In genomic region chr7:151660141-151660540, GRCh38 we compare ENCODE assay signal across 36 cellular contexts.
DNase-seq lines count a peak whose midpoint lies in the region; ATAC-seq, FAIRE-seq and TF ChIP-seq lines count a peak whose summit lies in the region.
"Had no signal": no experiment of that assay in that cellular context is flagged by ENCODE, and none has a peak within 500 bp of the region (broad histone marks: within the 10 kb centered on the region; RNA-seq: fewer than 3 reads in every experiment).

No MANE protein-coding gene starts in this region.

- no peak for TF ChIP-seq EP300 in A549 (IDR thresholded peaks at IDR 0.05)

- H3K9me3 ChIP-seq in A549, result no peaks in the 10 kb centered on the region
- H3K9me3 ChIP-seq in adipocyte (ENCODE audit: control insufficient read depth, low read length), result no peaks in the 10 kb centered on the region
- no peaks in the 10 kb centered on the region for H3K9me3 ChIP-seq in Caco-2
- H3K9me3 ChIP-seq: body of pancreas, left lung, Peyer's patch, SJCRH30, testis had no signal

- intact Hi-C loops in Caco-2 (cut with micrococcal nuclease; ENCODE audit: unreplicated experiment), result no loop called here

- H3K4me3 Mint-ChIP-seq in HFFc6, result peak overlapping the region; percentile 65
- H3K4me3 Mint-ChIP-seq in Caco-2 (ENCODE audit: unreplicated experiment), result no peak overlapping the region
- H3K4me3 Mint-ChIP-seq: activated B cell treated with CpG ODN at 0.5 μM for 24 hours; activated naive CD8-positive, alpha-beta T cell treated with anti-CD3 and anti-CD28 coated beads, Interleukin-2, amount 50 U/mL, for 24 hours; CD4-positive, alpha-beta T cell; H9; immature natural killer cell; memory B cell; stimulated activated naive CD8-positive, alpha-beta T cell treated with anti-CD3 and anti-CD28 coated beads, Interleukin-15, Interleukin-2, amounts not matched to agents 100 ng/mL and 50 ng/mL, for 24 hours; T-cell had no signal

- 42% methylated on average over 5 of the region's 5 CpGs for WGBS in A549 (ENCODE audit: missing lambda C conversion rate)

- H3K4me3 ChIP-seq in A549 (no peak overlapping the region), adipocyte (ENCODE audit: low read length) (no peak overlapping the region), Caco-2 (ENCODE audit: low read depth, low read length) (no peak overlapping the region)
- H3K4me3 ChIP-seq: body of pancreas, left lung, Peyer's patch, SJCRH30, testis had no signal

- H3K36me3 Mint-ChIP-seq in HFFc6 (ENCODE audit: low read depth) (no peaks in the 10 kb centered on the region), Caco-2 (ENCODE audit: insufficient read depth, unreplicated experiment) (no peaks in the 10 kb centered on the region)

- H3K4me2 ChIP-seq in A549, result peak overlapping the region; percentile 32

- H3K27ac Mint-ChIP-seq in HFFc6 (peak overlapping the region; percentile 62), Caco-2 (ENCODE audit: unreplicated experiment) (no peak overlapping the region)
- H3K27ac Mint-ChIP-seq: activated B cell treated with CpG ODN at 0.5 μM for 24 hours; activated naive CD8-positive, alpha-beta T cell treated with anti-CD3 and anti-CD28 coated beads, Interleukin-2, amount 50 U/mL, for 24 hours; CD4-positive, alpha-beta T cell; H9; memory B cell; stimulated activated naive CD8-positive, alpha-beta T cell treated with anti-CD3 and anti-CD28 coated beads, Interleukin-15, Interleukin-2, amounts not matched to agents 100 ng/mL and 50 ng/mL, for 24 hours; T-cell had no signal

- DNase-seq in A549 (ENCODE audit: low read depth in 1 of 2, low spot score in 1 of 2) (no peak), HFFc6 (peak; percentile 40), adipocyte (ENCODE audit: low read depth) (no peak), iris pigment epithelial cell (ENCODE audit: low read depth) (peak; percentile 57), DMS153 treated with DMSO at 0.1 percent for 48 hours (lab: John Stamatoyannopoulos, UW; ENCODE audit: unreplicated experiment) (no peak), Caco-2 (no peak)
- no peak for DNase-seq in activated CD4-positive, alpha-beta T cell treated with anti-CD3 and anti-CD28 coated beads for 48 hours
- DNase-seq: activated B cell treated with CpG ODN at 0.5 μM for 24 hours; activated gamma-delta T cell treated with Interleukin-2 at 50 U/mL for 16 hours; activated naive CD8-positive, alpha-beta T cell treated with anti-CD3 and anti-CD28 coated beads, Interleukin-2, amount 50 U/mL, for 24 hours; activated T-cell treated with anti-CD3 and anti-CD28 coated beads, Interleukin-2, amount 50 U/mL, for 48 hours; body of pancreas; CD4-positive, alpha-beta T cell; dermis blood vessel endothelial cell; H9; hypothalamus; immature natural killer cell; left lung; NCI-H1417; NCI-H2029; NCI-H226; NCI-H526 treated with DMSO at 0.1 percent for 48 hours; Peyer's patch; retina; SJCRH30; stimulated activated CD8-positive, alpha-beta memory T cell treated with anti-CD3 and anti-CD28 coated beads, Interleukin-4, amount 100 ng/mL, for 48 hours; T-cell; testis had no signal

- TF ChIP-seq RAD21 in A549 (conservative IDR thresholded peaks at IDR 0.05 in 1 of 2, IDR thresholded peaks at IDR 0.05 in 1 of 2), result no peak

- H3K4me1 ChIP-seq in A549, result peaks cover 33% of the 10 kb centered on the region
- peaks cover 62% of the 10 kb centered on the region for H3K4me1 ChIP-seq in adipocyte (ENCODE audit: control insufficient read depth, insufficient read depth, low read length)
- H3K4me1 ChIP-seq in Caco-2, result no peaks in the 10 kb centered on the region
- H3K4me1 ChIP-seq: body of pancreas, left lung, parathyroid adenoma, Peyer's patch, SJCRH30, testis had no signal

- ATAC-seq in A549, result peak in 1 of 2 experiments; percentile 54; a peak in 3 of 6 replicates
- ATAC-seq in HG02970 (IDR thresholded peaks at IDR 0.05; ENCODE audit: low FRiP score, unreplicated experiment), result no peak
- ATAC-seq: activated naive CD8-positive, alpha-beta T cell treated with anti-CD3 and anti-CD28 coated beads, Interleukin-2, amount 50 U/mL, for 24 hours; body of pancreas; left lung; T-cell had no signal

- H3K36me3 ChIP-seq in adipocyte (ENCODE audit: control insufficient read depth, insufficient read depth, low read length, severe bottlenecking), result no peaks in the 10 kb centered on the region
- no peaks in the 10 kb centered on the region for H3K36me3 ChIP-seq in Caco-2 (ENCODE audit: control insufficient read depth, insufficient read depth, low read length)
- H3K36me3 ChIP-seq: left lung, Peyer's patch, SJCRH30 had no signal

- no peak for FAIRE-seq in A549 (lab: Jason Lieb, UNC)
- FAIRE-seq: A204.1, D721Med, endometrium, GM12891 had no signal

- no peaks in the 10 kb centered on the region for H3K27me3 ChIP-seq in adipocyte (replicated peaks; ENCODE audit: control insufficient read depth, insufficient read depth, low read length)
- no peaks in the 10 kb centered on the region for H3K27me3 ChIP-seq in Caco-2 (replicated peaks; ENCODE audit: control insufficient read depth, insufficient read depth, low read length)
- H3K27me3 ChIP-seq: body of pancreas, left lung, Peyer's patch, SJCRH30, testis had no signal

- H3K9me3 Mint-ChIP-seq in HFFc6, result no peaks in the 10 kb centered on the region
- no peaks in the 10 kb centered on the region for H3K9me3 Mint-ChIP-seq in Caco-2 (ENCODE audit: unreplicated experiment)
- H3K9me3 Mint-ChIP-seq: activated B cell treated with CpG ODN at 0.5 μM for 24 hours; activated naive CD8-positive, alpha-beta T cell treated with anti-CD3 and anti-CD28 coated beads, Interleukin-2, amount 50 U/mL, for 24 hours; CD4-positive, alpha-beta T cell; H9; immature natural killer cell; memory B cell; stimulated activated naive CD8-positive, alpha-beta T cell treated with anti-CD3 and anti-CD28 coated beads, Interleukin-15, Interleukin-2, amounts not matched to agents 100 ng/mL and 50 ng/mL, for 24 hours; T-cell had no signal

- H3K9ac ChIP-seq in adipocyte (ENCODE audit: low read length), result peak overlapping the region; percentile 44
- H3K9ac ChIP-seq: parathyroid adenoma had no signal

- BruUV-seq in Caco-2 (replicated peaks; lab: Mats Ljungman, UMichigan), result no TSS peak

- TF ChIP-seq CTCF in A549 (IDR thresholded peaks at IDR 0.05) (no peak), HFFc6 (IDR thresholded peaks at IDR 0.05) (no peak), Caco-2 (IDR thresholded peaks at IDR 0.05; ENCODE audit: insufficient read depth in 1 of 2, low read depth in 1 of 2, low read length in 1 of 2, severe bottlenecking in 1 of 2, unreplicated experiment in 1 of 2) (no peak)

- TF ChIP-seq POLR2A in A549 (IDR thresholded peaks at IDR 0.05; ENCODE audit: low read length), result no peak

- H3K27me3 Mint-ChIP-seq in HFFc6 (ENCODE audit: insufficient read depth), result no peaks in the 10 kb centered on the region; the same call in 1 of the 2 replicates
- no peaks in the 10 kb centered on the region for H3K27me3 Mint-ChIP-seq in Caco-2 (ENCODE audit: insufficient read depth, unreplicated experiment)
- H3K27me3 Mint-ChIP-seq: activated B cell treated with CpG ODN at 0.5 μM for 24 hours; activated naive CD8-positive, alpha-beta T cell treated with anti-CD3 and anti-CD28 coated beads, Interleukin-2, amount 50 U/mL, for 24 hours; CD4-positive, alpha-beta T cell; memory B cell; stimulated activated naive CD8-positive, alpha-beta T cell treated with anti-CD3 and anti-CD28 coated beads, Interleukin-15, Interleukin-2, amounts not matched to agents 100 ng/mL and 50 ng/mL, for 24 hours; T-cell had no signal

- H3K4me1 Mint-ChIP-seq in HFFc6 (ENCODE audit: low read depth) (peaks cover 46% of the 10 kb centered on the region), Caco-2 (ENCODE audit: low read depth, unreplicated experiment) (no peaks in the 10 kb centered on the region)
- H3K4me1 Mint-ChIP-seq: activated B cell treated with CpG ODN at 0.5 μM for 24 hours; activated naive CD8-positive, alpha-beta T cell treated with anti-CD3 and anti-CD28 coated beads, Interleukin-2, amount 50 U/mL, for 24 hours; H9; T-cell had no signal

- POLR2A ChIA-PET in A549 (lab: Yijun Ruan, JAX), result no interaction called here
- POLR2A ChIA-PET in Caco-2 (lab: Charles Lee), result no interaction called here

- peak overlapping the region in 1 of 2 experiments; percentile 58; a peak in 2 of 6 replicates for H3K27ac ChIP-seq in A549
- H3K27ac ChIP-seq: body of pancreas, left lung, parathyroid adenoma, Peyer's patch, SJCRH30, testis had no signal

- CTCF ChIA-PET in A549 (lab: Yijun Ruan, JAX) (interaction anchor here (1.4 to 2.0 kb wide), 4 partner anchors 9 to 99 kb away, joined by 3 to 9 read pairs (median 6); no protein-coding TSS in a partner anchor), Caco-2 (lab: Charles Lee) (interaction anchor here (0.7 kb wide), 1 partner anchor 37 kb away, joined by 3 read pairs; no protein-coding TSS in a partner anchor)

TF ChIP-seq in A549, 52 proteins besides CTCF, POLR2A, EP300 and RAD21 (continues in another document):
- TF ChIP-seq PHF8 (IDR thresholded peaks at IDR 0.05; ENCODE audit: borderline replicate concordance, low read depth) (no peak), ZFP36 (IDR thresholded peaks at IDR 0.05; ENCODE audit: borderline replicate concordance, partially characterized antibody) (no peak), HEYL (CRISPR knock-in tag; IDR thresholded peaks at IDR 0.05) (no peak), CHD4 (IDR thresholded peaks at IDR 0.05; ENCODE audit: borderline replicate concordance) (no peak), ZSCAN20 (CRISPR knock-in tag; IDR thresholded peaks at IDR 0.05) (no peak), JUN (IDR thresholded peaks at IDR 0.05) (no peak), HMGXB4 (CRISPR knock-in tag; IDR thresholded peaks at IDR 0.05; ENCODE audit: borderline replicate concordance) (no peak), FOXS1 (CRISPR knock-in tag; IDR thresholded peaks at IDR 0.05) (no peak), TP53 (CRISPR knock-in tag; IDR thresholded peaks at IDR 0.05) (no peak), NR3C1 (IDR thresholded peaks at IDR 0.05) (no peak), FOSB (CRISPR knock-in tag; IDR thresholded peaks at IDR 0.05) (no peak), CBX2 (IDR thresholded peaks at IDR 0.05; ENCODE audit: borderline replicate concordance, low read depth) (no peak), MAZ (IDR thresholded peaks at IDR 0.05; ENCODE audit: borderline replicate concordance, low read depth, low read length) (no peak), SMC3 (IDR thresholded peaks at IDR 0.05) (no peak)

Comparison
In these comparisons a context has a peak if more than half of its experiments do, and no peak if none do; other contexts are left out.
1. DNase-seq: peak in HFFc6 (single experiment) and iris pigment epithelial cell (single experiment); none in A549 (0 of 2), adipocyte (single experiment), activated CD4-positive, alpha-beta T cell treated with anti-CD3 and anti-CD28 coated beads for 48 hours (single experiment), DMS153 treated with DMSO at 0.1 percent for 48 hours (single experiment) and Caco-2 (0 of 2).